In the genomic region with DNA sequence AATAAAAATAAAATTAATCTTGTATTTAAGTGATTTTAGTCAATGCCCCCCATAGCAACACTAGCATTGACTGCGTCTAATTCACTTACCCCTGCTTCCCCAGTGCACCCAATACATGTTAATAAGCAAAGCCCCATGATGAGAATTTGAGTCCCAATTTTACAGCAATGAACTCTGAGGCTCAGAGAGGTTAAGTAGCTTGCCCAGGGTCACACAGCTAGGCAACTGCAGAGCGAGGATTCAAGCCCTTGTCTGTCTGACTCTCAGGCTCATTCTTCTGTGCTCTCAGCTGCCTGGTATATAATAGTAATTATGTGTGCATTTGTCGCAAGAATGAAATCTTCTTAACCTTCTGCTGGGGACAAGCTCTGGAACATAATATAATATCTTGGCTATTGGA, we compare ENCODE assay signal across 24 cellular contexts. TPM values are rescaled to one million over a fixed set of nuclear protein-coding genes. Genes with fewer than 3 reads are reported as not detected.
A peak's percentile ranks its signal among the peaks of the same experiment; 100 is the strongest.
DNase-seq lines count a peak whose midpoint lies in the region; ATAC-seq, FAIRE-seq and TF ChIP-seq lines count a peak whose summit lies in the region.
"Had no signal": no experiment of that assay in that cellular context is flagged by ENCODE, and none has a peak within 500 bp of the region (broad histone marks: within the 10 kb centered on the region; RNA-seq: fewer than 3 reads in every experiment).

No MANE protein-coding gene starts in this region.

- WGBS in HepG2 (ENCODE audit: low lambda C conversion rate): 95% methylated on average over 3 of the region's 3 CpGs
- 100% methylated on average over 3 of the region's 3 CpGs for whole genome bisulfite sequencing in right lobe of liver (ENCODE audit: insufficient coverage, low coverage, low lambda C conversion rate, missing lambda C conversion rate)

- CTCF ChIA-PET in activated CD4-positive, alpha-beta T cell treated with anti-CD3 and anti-CD28 coated beads, Interleukin-2, amount 10 ng/mL, durations not matched to agents 7 days and 5 days (lab: Charles Lee): interaction anchor here (1.4 to 1.5 kb wide), 2 partner anchors 8 to 16 kb away, joined by 3 to 6 read pairs; a partner anchor contains a TSS
- CTCF ChIA-PET in activated CD4-positive, alpha-beta T cell treated with anti-CD3 and anti-CD28 coated beads for 36 hours (lab: Charles Lee): interaction anchor here (0.6 to 1.6 kb wide), 2 partner anchors 23 to 24 kb away, joined by 3 to 5 read pairs; no protein-coding TSS in a partner anchor
- CTCF ChIA-PET in HepG2 (lab: Yijun Ruan, JAX; ENCODE audit: low intra/inter-chr PET ratio, low total read pairs): no interaction called here

- H3K9me3 ChIP-seq in HepG2 (ENCODE audit: low read length): no peaks in the 10 kb centered on the region
- H3K9me3 ChIP-seq in right lobe of liver: no peaks in the 10 kb centered on the region
- no peaks in the 10 kb centered on the region for H3K9me3 ChIP-seq in T-helper 17 cell (ENCODE audit: control insufficient read depth, low read length, poor library complexity, severe bottlenecking)
- H3K9me3 ChIP-seq: A549; BLaER1 treated with 17β-estradiol and CSF1 and Interleukin-3, amounts not matched to agents 10 nM and 100 nM; Caco-2 had no signal

- peaks cover 20% of the 10 kb centered on the region for H3K36me3 Mint-ChIP-seq in activated CD4-positive, alpha-beta T cell treated with anti-CD3 and anti-CD28 coated beads, Interleukin-2, amount 10 ng/mL, durations not matched to agents 7 days and 5 days (ENCODE audit: low read depth)
- H3K36me3 Mint-ChIP-seq in activated CD4-positive, alpha-beta T cell treated with anti-CD3 and anti-CD28 coated beads for 36 hours (ENCODE audit: low read depth): peaks cover 39% of the 10 kb centered on the region
- H3K36me3 Mint-ChIP-seq in T-helper 17 cell (ENCODE audit: low read depth) (peaks cover 2% of the 10 kb centered on the region), nephron progenitor cell (ENCODE audit: low read depth) (peaks cover 39% of the 10 kb centered on the region)

- TF ChIP-seq EP300 in HepG2 (IDR thresholded peaks at IDR 0.05; ENCODE audit: low read depth in 2 of 2, low read length in 2 of 2) (no peak), HepG2 (CRISPR knock-in tag; IDR thresholded peaks at IDR 0.05; ENCODE audit: borderline replicate concordance) (no peak)

- peak overlapping the region; percentile 69 for H3K27ac Mint-ChIP-seq in activated CD4-positive, alpha-beta T cell treated with anti-CD3 and anti-CD28 coated beads, Interleukin-2, amount 10 ng/mL, durations not matched to agents 7 days and 5 days
- no peak overlapping the region for H3K27ac Mint-ChIP-seq in activated CD4-positive, alpha-beta T cell treated with anti-CD3 and anti-CD28 coated beads for 36 hours
- H3K27ac Mint-ChIP-seq in T-helper 17 cell (peak overlapping the region; percentile 16), nephron progenitor cell (peak overlapping the region; percentile 45)
- H3K27ac Mint-ChIP-seq: B cell; CD4-positive, alpha-beta T cell; CD8-positive, alpha-beta T cell had no signal

- no peak for ATAC-seq in activated CD4-positive, alpha-beta T cell treated with anti-CD3 and anti-CD28 coated beads for 36 hours
- no peak for ATAC-seq in HepG2
- ATAC-seq in right lobe of liver: no peak
- no peak for ATAC-seq in T-helper 17 cell
- ATAC-seq in GM19395 (IDR thresholded peaks at IDR 0.05; ENCODE audit: unreplicated experiment): no peak
- ATAC-seq: A549; CD8-positive, alpha-beta T cell had no signal

- TF ChIP-seq POLR2A in HepG2 (IDR thresholded peaks at IDR 0.05; ENCODE audit: insufficient read depth in 1 of 2, low read depth in 2 of 2, low read length in 2 of 2) (no peak), right lobe of liver (IDR thresholded peaks at IDR 0.05) (no peak)

- peaks cover 26 to 74% of the 10 kb centered on the region in 2 experiments for H3K36me3 ChIP-seq in HepG2 (replicated peaks in 1 of 2; ENCODE audit: control insufficient read depth in 1 of 2, insufficient read depth in 2 of 2, low read length in 2 of 2)
- H3K36me3 ChIP-seq in right lobe of liver: no peaks in the 10 kb centered on the region

- POLR2A ChIA-PET in activated CD4-positive, alpha-beta T cell treated with anti-CD3 and anti-CD28 coated beads, Interleukin-2, amount 10 ng/mL, durations not matched to agents 7 days and 5 days (lab: Charles Lee): no interaction called here
- POLR2A ChIA-PET in activated CD4-positive, alpha-beta T cell treated with anti-CD3 and anti-CD28 coated beads for 36 hours (lab: Charles Lee): no interaction called here
- POLR2A ChIA-PET in HepG2 (lab: Yijun Ruan, JAX): interaction anchor here (0.9 kb wide), 1 partner anchor 9 kb away, joined by 3 read pairs; a partner anchor contains a TSS

- H3K27ac ChIP-seq in HepG2 (ENCODE audit: extremely low read length, insufficient read depth, low read length): no peak overlapping the region
- no peak overlapping the region for H3K27ac ChIP-seq in right lobe of liver
- H3K27ac ChIP-seq: 22Rv1; A549; BLaER1 treated with 17β-estradiol and CSF1 and Interleukin-3, amounts not matched to agents 10 nM and 100 nM; C4-2B had no signal

- no peak overlapping the region for H3K4me3 Mint-ChIP-seq in activated CD4-positive, alpha-beta T cell treated with anti-CD3 and anti-CD28 coated beads, Interleukin-2, amount 10 ng/mL, durations not matched to agents 7 days and 5 days
- H3K4me3 Mint-ChIP-seq in activated CD4-positive, alpha-beta T cell treated with anti-CD3 and anti-CD28 coated beads for 36 hours: no peak overlapping the region
- no peak overlapping the region for H3K4me3 Mint-ChIP-seq in T-helper 17 cell
- H3K4me3 Mint-ChIP-seq in nephron progenitor cell: no peak overlapping the region
- H3K4me3 Mint-ChIP-seq: B cell; CD4-positive, alpha-beta T cell; CD8-positive, alpha-beta T cell had no signal

- no peaks in the 10 kb centered on the region for H3K27me3 ChIP-seq in HepG2 (ENCODE audit: control insufficient read depth in 1 of 2, insufficient read depth in 2 of 2, low read length in 2 of 2)
- no peaks in the 10 kb centered on the region for H3K27me3 ChIP-seq in right lobe of liver
- H3K27me3 ChIP-seq: BLaER1 treated with 17β-estradiol and CSF1 and Interleukin-3, amounts not matched to agents 10 nM and 100 nM had no signal

- H3K9me3 Mint-ChIP-seq in activated CD4-positive, alpha-beta T cell treated with anti-CD3 and anti-CD28 coated beads, Interleukin-2, amount 10 ng/mL, durations not matched to agents 7 days and 5 days: no peaks in the 10 kb centered on the region
- no peaks in the 10 kb centered on the region for H3K9me3 Mint-ChIP-seq in activated CD4-positive, alpha-beta T cell treated with anti-CD3 and anti-CD28 coated beads for 36 hours (ENCODE audit: low read depth)
- no peaks in the 10 kb centered on the region for H3K9me3 Mint-ChIP-seq in nephron progenitor cell
- H3K9me3 Mint-ChIP-seq: CD4-positive, alpha-beta T cell; CD8-positive, alpha-beta T cell had no signal

- peaks cover 20% of the 10 kb centered on the region for H3K4me1 Mint-ChIP-seq in activated CD4-positive, alpha-beta T cell treated with anti-CD3 and anti-CD28 coated beads, Interleukin-2, amount 10 ng/mL, durations not matched to agents 7 days and 5 days
- peaks cover 15% of the 10 kb centered on the region for H3K4me1 Mint-ChIP-seq in activated CD4-positive, alpha-beta T cell treated with anti-CD3 and anti-CD28 coated beads for 36 hours
- H3K4me1 Mint-ChIP-seq in T-helper 17 cell: peaks cover 7% of the 10 kb centered on the region
- no peaks in the 10 kb centered on the region for H3K4me1 Mint-ChIP-seq in nephron progenitor cell
- H3K4me1 Mint-ChIP-seq: B cell had no signal

- H4K20me1 ChIP-seq in HepG2 (ENCODE audit: insufficient read depth, low read length): no peaks in the 10 kb centered on the region

- no peak overlapping the region for H2AFZ ChIP-seq in HepG2 (ENCODE audit: low read length)

- in situ Hi-C loops in HepG2 (cut with HindIII; ENCODE audit: extremely low pct_ligation_motif_present, low pct_unique_long_range_greater_than_20kb): no loop called here

- TF ChIP-seq RAD21 in HepG2 (CRISPR knock-in tag; IDR thresholded peaks at IDR 0.05): no peak

- no TSS peak for BruUV-seq in HepG2 (replicated peaks; lab: Mats Ljungman, UMichigan)

- FAIRE-seq in HepG2 (lab: Jason Lieb, UNC): no peak
- FAIRE-seq: A549, D721Med, G401.6, GM12891, GM19239 had no signal

- TF ChIP-seq CTCF in HepG2 (CRISPR knock-in tag; IDR thresholded peaks at IDR 0.05): no peak
- no peak for TF ChIP-seq CTCF in right lobe of liver (IDR thresholded peaks at IDR 0.05)
- TF ChIP-seq CTCF in nephron progenitor cell (IDR thresholded peaks at IDR 0.05): no peak

- H3K79me2 ChIP-seq in HepG2 (ENCODE audit: insufficient read depth, low read length): no peaks in the 10 kb centered on the region

- no peak overlapping the region for H3K9ac ChIP-seq in HepG2 (ENCODE audit: insufficient read depth, low read depth, low read length)
- H3K9ac ChIP-seq: BLaER1 treated with 17β-estradiol and CSF1 and Interleukin-3, amounts not matched to agents 10 nM and 100 nM had no signal

- no peak for DNase-seq in activated CD4-positive, alpha-beta T cell treated with anti-CD3 and anti-CD28 coated beads, Interleukin-2, amount 10 ng/mL, durations not matched to agents 7 days and 5 days
- DNase-seq in activated CD4-positive, alpha-beta T cell treated with anti-CD3 and anti-CD28 coated beads for 36 hours: no peak
- DNase-seq in HepG2 (ENCODE audit: low spot score) (no peak), right lobe of liver (no peak), T-helper 17 cell (no peak), nephron progenitor cell (no peak), globus pallidus (ENCODE audit: low spot score) (no peak)
- DNase-seq: AML-193; Calu3; CD4-positive, alpha-beta T cell; CD8-positive, alpha-beta T cell; DMS79 treated with DMSO at 0.1 percent for 48 hours; GF-D8 had no signal

- no peaks in the 10 kb centered on the region for H3K27me3 Mint-ChIP-seq in activated CD4-positive, alpha-beta T cell treated with anti-CD3 and anti-CD28 coated beads, Interleukin-2, amount 10 ng/mL, durations not matched to agents 7 days and 5 days
- H3K27me3 Mint-ChIP-seq in activated CD4-positive, alpha-beta T cell treated with anti-CD3 and anti-CD28 coated beads for 36 hours: no peaks in the 10 kb centered on the region
- H3K27me3 Mint-ChIP-seq in T-helper 17 cell: no peaks in the 10 kb centered on the region
- H3K27me3 Mint-ChIP-seq in nephron progenitor cell (ENCODE audit: low read depth, poor library complexity): no peaks in the 10 kb centered on the region
- H3K27me3 Mint-ChIP-seq: B cell; CD4-positive, alpha-beta T cell had no signal

- H3K4me1 ChIP-seq in HepG2 (ENCODE audit: insufficient read depth, low read length): no peaks in the 10 kb centered on the region
- H3K4me1 ChIP-seq in right lobe of liver: no peaks in the 10 kb centered on the region
- H3K4me1 ChIP-seq: A549, Caco-2 had no signal

- no peak overlapping the region for H3K4me2 ChIP-seq in HepG2 (ENCODE audit: low read depth, low read length)
- H3K4me2 ChIP-seq: A549; BLaER1 treated with 17β-estradiol and CSF1 and Interleukin-3, amounts not matched to agents 10 nM and 100 nM had no signal

- H3K4me3 ChIP-seq in HepG2 (replicated peaks in 1 of 3; ENCODE audit: insufficient read depth in 1 of 3, low read depth in 2 of 3, low read length in 3 of 3) (no peak overlapping the region), right lobe of liver (no peak overlapping the region)
- H3K4me3 ChIP-seq: A549; BLaER1 treated with 17β-estradiol and CSF1 and Interleukin-3, amounts not matched to agents 10 nM and 100 nM had no signal

- intact Hi-C loops in activated CD4-positive, alpha-beta T cell treated with anti-CD3 and anti-CD28 coated beads for 36 hours (cut with DNase I, micrococcal nuclease): no loop called here
- intact Hi-C loops in HepG2 (cut with micrococcal nuclease; ENCODE audit: unreplicated experiment) (no loop called here), right lobe of liver (cut with DNase I) (no loop called here)

RNA-seq across cellular contexts. Expression of a gene that starts 8.5 kb away (rescaled TPM):
- total RNA-seq in activated CD4-positive, alpha-beta T cell treated with anti-CD3 and anti-CD28 coated beads, Interleukin-2, amount 10 ng/mL, durations not matched to agents 7 days and 5 days: 10 to 100 TPM; 59.4 to 60.6 TPM
- total RNA-seq in activated CD4-positive, alpha-beta T cell treated with anti-CD3 and anti-CD28 coated beads for 36 hours: 10 to 100 TPM; 61.7 to 71.3 TPM
- 6.4 and 30.8 TPM in 2 replicates for total RNA-seq in HepG2 (2016; rRNA removed; fragmentation: Illumina TruSeq; extraction: Trizol)
- 8.8 and 10.6 TPM in 2 replicates for total RNA-seq in HepG2 (2016; cell fraction: cytosol; rRNA removed; fragmentation: Illumina TruSeq; extraction: Trizol; ENCODE audit: low read depth)
- total RNA-seq in HepG2 (2016; cell fraction: insoluble cytoplasmic fraction; rRNA removed; fragmentation: Illumina TruSeq; extraction: Trizol): 7.2 and 30.6 TPM in 2 replicates
- total RNA-seq in HepG2 (2016; cell fraction: membrane; rRNA removed; fragmentation: Illumina TruSeq; extraction: Trizol): 7.7 TPM in 2 replicates
- total RNA-seq in HepG2 (2016; cell fraction: nucleus; rRNA removed; fragmentation: Illumina TruSeq; extraction: Trizol): 68.7 and 74.6 TPM in 2 replicates
- 252 and 283 TPM in 2 replicates for polyA plus RNA-seq in HepG2 (2011; rRNA removed)
- polyA plus RNA-seq in HepG2 (2011; cell fraction: cytosol; rRNA removed): 48.8 and 52.2 TPM in 2 replicates
- 1,815 and 1,864 TPM in 2 replicates for polyA plus RNA-seq in HepG2 (2011; cell fraction: nucleus; rRNA removed)
- 109 and 110 TPM in 2 replicates for polyA plus RNA-seq in HepG2 (2012)
- polyA plus RNA-seq in HepG2 (2016; cell fraction: cytosol; fragmentation: Illumina TruSeq; extraction: Trizol; ENCODE audit: low read depth): 3.4 TPM in 2 replicates
- 8.9 and 10.9 TPM in 2 replicates for polyA plus RNA-seq in HepG2 (2016; cell fraction: insoluble cytoplasmic fraction; fragmentation: Illumina TruSeq; extraction: Trizol; ENCODE audit: low read depth)
- polyA plus RNA-seq in HepG2 (2016; cell fraction: membrane; fragmentation: Illumina TruSeq; extraction: Trizol; ENCODE audit: low read depth): 4.4 and 4.6 TPM in 2 replicates
- polyA plus RNA-seq in HepG2 (2016; cell fraction: nucleus; fragmentation: Illumina TruSeq; extraction: Trizol; ENCODE audit: insufficient read depth, low read depth): 374 and 409 TPM in 2 replicates
- polyA minus RNA-seq in HepG2 (2011; rRNA and poly(A)+ RNA removed; ENCODE audit: low replicate concordance): 12.6 and 64.0 TPM in 2 replicates
- polyA minus RNA-seq in HepG2 (2011; cell fraction: cytosol; rRNA and poly(A)+ RNA removed): 10.6 and 12.0 TPM in 2 replicates
- 250 and 264 TPM in 2 replicates for polyA minus RNA-seq in HepG2 (2011; cell fraction: nucleus; rRNA and poly(A)+ RNA removed)
- total RNA-seq in right lobe of liver: 10 to 100 TPM in 5 of 6 experiments, 1 to 10 TPM in 1; 8.7 to 40.2 (median 27.7) TPM
- total RNA-seq in T-helper 17 cell: 10 to 100 TPM; 37.5 to 60.3 TPM

RNA-seq across cellular contexts. Expression of a gene that starts 32.8 kb away (rescaled TPM):
- total RNA-seq in activated CD4-positive, alpha-beta T cell treated with anti-CD3 and anti-CD28 coated beads, Interleukin-2, amount 10 ng/mL, durations not matched to agents 7 days and 5 days: 100 to 1,000 TPM; 278 to 291 TPM
- 100 to 1,000 TPM; 273 to 326 TPM for total RNA-seq in activated CD4-positive, alpha-beta T cell treated with anti-CD3 and anti-CD28 coated beads for 36 hours
- total RNA-seq in HepG2 (2016; rRNA removed; fragmentation: Illumina TruSeq; extraction: Trizol) (121 and 184 TPM in 2 replicates), right lobe of liver (10 to 100 TPM; 48.7 to 71.1 (median 54.5) TPM), T-helper 17 cell (100 to 1,000 TPM; 171 to 176 TPM)
- total RNA-seq in HepG2 (2016; cell fraction: cytosol; rRNA removed; fragmentation: Illumina TruSeq; extraction: Trizol; ENCODE audit: low read depth): 13.1 and 14.3 TPM in 2 replicates
- 123 and 180 TPM in 2 replicates for total RNA-seq in HepG2 (2016; cell fraction: insoluble cytoplasmic fraction; rRNA removed; fragmentation: Illumina TruSeq; extraction: Trizol)
- total RNA-seq in HepG2 (2016; cell fraction: membrane; rRNA removed; fragmentation: Illumina TruSeq; extraction: Trizol): 60.9 and 62.9 TPM in 2 replicates
- 79.4 and 83.5 TPM in 2 replicates for total RNA-seq in HepG2 (2016; cell fraction: nucleus; rRNA removed; fragmentation: Illumina TruSeq; extraction: Trizol)
- 64.0 and 77.2 TPM in 2 replicates for polyA plus RNA-seq in HepG2 (2011; rRNA removed)
- polyA plus RNA-seq in HepG2 (2011; cell fraction: cytosol; rRNA removed): 41.7 and 66.1 TPM in 2 replicates
- polyA plus RNA-seq in HepG2 (2011; cell fraction: nucleus; rRNA removed): 28.9 and 37.6 TPM in 2 replicates
- polyA plus RNA-seq in HepG2 (2012): 122 and 130 TPM in 2 replicates
- 22.2 and 23.8 TPM in 2 replicates for polyA plus RNA-seq in HepG2 (2016; cell fraction: cytosol; fragmentation: Illumina TruSeq; extraction: Trizol; ENCODE audit: low read depth)
- polyA plus RNA-seq in HepG2 (2016; cell fraction: insoluble cytoplasmic fraction; fragmentation: Illumina TruSeq; extraction: Trizol; ENCODE audit: low read depth): 254 and 256 TPM in 2 replicates
- 47.1 and 50.3 TPM in 2 replicates for polyA plus RNA-seq in HepG2 (2016; cell fraction: membrane; fragmentation: Illumina TruSeq; extraction: Trizol; ENCODE audit: low read depth)
- polyA plus RNA-seq in HepG2 (2016; cell fraction: nucleus; fragmentation: Illumina TruSeq; extraction: Trizol; ENCODE audit: insufficient read depth, low read depth): 121 and 126 TPM in 2 replicates
- polyA minus RNA-seq in HepG2 (2011; rRNA and poly(A)+ RNA removed; ENCODE audit: low replicate concordance): 22.5 and 46.6 TPM in 2 replicates
- 38.2 and 43.5 TPM in 2 replicates for polyA minus RNA-seq in HepG2 (2011; cell fraction: cytosol; rRNA and poly(A)+ RNA removed)
- polyA minus RNA-seq in HepG2 (2011; cell fraction: nucleus; rRNA and poly(A)+ RNA removed): 64.2 and 67.4 TPM in 2 replicates

RNA-seq across cellular contexts. Expression of a gene that starts 41.9 kb away (rescaled TPM):
- total RNA-seq in activated CD4-positive, alpha-beta T cell treated with anti-CD3 and anti-CD28 coated beads, Interleukin-2, amount 10 ng/mL, durations not matched to agents 7 days and 5 days: 10 to 100 TPM; 21.4 to 23.3 TPM
- 10 to 100 TPM; 56.5 to 61.2 TPM for total RNA-seq in activated CD4-positive, alpha-beta T cell treated with anti-CD3 and anti-CD28 coated beads for 36 hours
- total RNA-seq in HepG2 (2016; rRNA removed; fragmentation: Illumina TruSeq; extraction: Trizol): 52.0 and 73.0 TPM in 2 replicates
- 6.2 and 6.4 TPM in 2 replicates for total RNA-seq in HepG2 (2016; cell fraction: cytosol; rRNA removed; fragmentation: Illumina TruSeq; extraction: Trizol; ENCODE audit: low read depth)
- 52.3 and 72.3 TPM in 2 replicates for total RNA-seq in HepG2 (2016; cell fraction: insoluble cytoplasmic fraction; rRNA removed; fragmentation: Illumina TruSeq; extraction: Trizol)
- 18.0 and 21.0 TPM in 2 replicates for total RNA-seq in HepG2 (2016; cell fraction: membrane; rRNA removed; fragmentation: Illumina TruSeq; extraction: Trizol)
- 24.9 and 25.7 TPM in 2 replicates for total RNA-seq in HepG2 (2016; cell fraction: nucleus; rRNA removed; fragmentation: Illumina TruSeq; extraction: Trizol)
- 36.2 and 38.3 TPM in 2 replicates for polyA plus RNA-seq in HepG2 (2011; rRNA removed)
- 38.3 and 39.9 TPM in 2 replicates for polyA plus RNA-seq in HepG2 (2011; cell fraction: cytosol; rRNA removed)
- 20.9 and 23.3 TPM in 2 replicates for polyA plus RNA-seq in HepG2 (2011; cell fraction: nucleus; rRNA removed)
- polyA plus RNA-seq in HepG2 (2012): 41.6 and 42.7 TPM in 2 replicates
- 7.7 and 7.8 TPM in 2 replicates for polyA plus RNA-seq in HepG2 (2016; cell fraction: cytosol; fragmentation: Illumina TruSeq; extraction: Trizol; ENCODE audit: low read depth)
- polyA plus RNA-seq in HepG2 (2016; cell fraction: insoluble cytoplasmic fraction; fragmentation: Illumina TruSeq; extraction: Trizol; ENCODE audit: low read depth): 102 TPM in 2 replicates
- 17.3 and 19.1 TPM in 2 replicates for polyA plus RNA-seq in HepG2 (2016; cell fraction: membrane; fragmentation: Illumina TruSeq; extraction: Trizol; ENCODE audit: low read depth)
- polyA plus RNA-seq in HepG2 (2016; cell fraction: nucleus; fragmentation: Illumina TruSeq; extraction: Trizol; ENCODE audit: insufficient read depth, low read depth): 45.6 and 46.6 TPM in 2 replicates
- polyA minus RNA-seq in HepG2 (2011; rRNA and poly(A)+ RNA removed; ENCODE audit: low replicate concordance): 23.9 and 48.7 TPM in 2 replicates
- 11.6 and 12.1 TPM in 2 replicates for polyA minus RNA-seq in HepG2 (2011; cell fraction: cytosol; rRNA and poly(A)+ RNA removed)
- polyA minus RNA-seq in HepG2 (2011; cell fraction: nucleus; rRNA and poly(A)+ RNA removed): 6.8 and 9.1 TPM in 2 replicates
- 10 to 100 TPM in 3 of 6 experiments, 1 to 10 TPM in 3; 6.7 to 17.7 (median 10.0) TPM for total RNA-seq in right lobe of liver
- total RNA-seq in T-helper 17 cell: 1 to 10 TPM; 9.1 to 9.2 TPM

RNA-seq across cellular contexts. Expression of a gene that starts 48.0 kb away (rescaled TPM):
- total RNA-seq in activated CD4-positive, alpha-beta T cell treated with anti-CD3 and anti-CD28 coated beads, Interleukin-2, amount 10 ng/mL, durations not matched to agents 7 days and 5 days: 100 to 1,000 TPM; 201 to 229 TPM
- total RNA-seq in activated CD4-positive, alpha-beta T cell treated with anti-CD3 and anti-CD28 coated beads for 36 hours: 100 to 1,000 TPM; 156 to 164 TPM
- total RNA-seq in HepG2 (2016; rRNA removed; fragmentation: Illumina TruSeq; extraction: Trizol): 38.3 and 61.4 TPM in 2 replicates
- 7.6 and 8.4 TPM in 2 replicates for total RNA-seq in HepG2 (2016; cell fraction: cytosol; rRNA removed; fragmentation: Illumina TruSeq; extraction: Trizol; ENCODE audit: low read depth)
- total RNA-seq in HepG2 (2016; cell fraction: insoluble cytoplasmic fraction; rRNA removed; fragmentation: Illumina TruSeq; extraction: Trizol): 38.6 and 51.4 TPM in 2 replicates
- 17.0 and 19.2 TPM in 2 replicates for total RNA-seq in HepG2 (2016; cell fraction: membrane; rRNA removed; fragmentation: Illumina TruSeq; extraction: Trizol)
- 46.5 and 48.3 TPM in 2 replicates for total RNA-seq in HepG2 (2016; cell fraction: nucleus; rRNA removed; fragmentation: Illumina TruSeq; extraction: Trizol)
- 21.2 and 25.6 TPM in 2 replicates for polyA plus RNA-seq in HepG2 (2011; rRNA removed)
- polyA plus RNA-seq in HepG2 (2011; cell fraction: cytosol; rRNA removed): 11.6 and 16.8 TPM in 2 replicates
- 14.7 and 18.6 TPM in 2 replicates for polyA plus RNA-seq in HepG2 (2011; cell fraction: nucleus; rRNA removed)
- 16.8 and 20.4 TPM in 2 replicates for polyA plus RNA-seq in HepG2 (2012)
- 1.2 TPM in 2 replicates for polyA plus RNA-seq in HepG2 (2016; cell fraction: cytosol; fragmentation: Illumina TruSeq; extraction: Trizol; ENCODE audit: low read depth)
- 34.7 and 38.5 TPM in 2 replicates for polyA plus RNA-seq in HepG2 (2016; cell fraction: insoluble cytoplasmic fraction; fragmentation: Illumina TruSeq; extraction: Trizol; ENCODE audit: low read depth)
- polyA plus RNA-seq in HepG2 (2016; cell fraction: membrane; fragmentation: Illumina TruSeq; extraction: Trizol; ENCODE audit: low read depth): 4.8 and 5.6 TPM in 2 replicates
- polyA plus RNA-seq in HepG2 (2016; cell fraction: nucleus; fragmentation: Illumina TruSeq; extraction: Trizol; ENCODE audit: insufficient read depth, low read depth): 40.8 and 44.8 TPM in 2 replicates
- polyA minus RNA-seq in HepG2 (2011; rRNA and poly(A)+ RNA removed; ENCODE audit: low replicate concordance): 23.3 and 33.6 TPM in 2 replicates
- polyA minus RNA-seq in HepG2 (2011; cell fraction: cytosol; rRNA and poly(A)+ RNA removed): 18.8 and 20.9 TPM in 2 replicates
- 67.3 and 85.4 TPM in 2 replicates for polyA minus RNA-seq in HepG2 (2011; cell fraction: nucleus; rRNA and poly(A)+ RNA removed)
- total RNA-seq in right lobe of liver: 10 to 100 TPM in 5 of 6 experiments, 1 to 10 TPM in 1; 9.7 to 17.5 (median 13.4) TPM
- 100 to 1,000 TPM; 271 to 280 TPM for total RNA-seq in T-helper 17 cell
